Comparison of ENCODE assay signal across 20 cellular contexts in genomic region chr15:80576519-80577090, GRCh38.
DNase-seq lines count a peak whose midpoint lies in the region; ATAC-seq and TF ChIP-seq lines count a peak whose summit lies in the region.
"Had no signal": no experiment of that assay in that cellular context is flagged by ENCODE, and none has a peak within 500 bp of the region (broad histone marks: within the 10 kb centered on the region; RNA-seq: fewer than 3 reads in every experiment).

No MANE protein-coding gene starts in this region.

- no peak for TF ChIP-seq EP300 in ovary (IDR thresholded peaks at IDR 0.05)

- H3K36me3 Mint-ChIP-seq in endodermal cell (ENCODE audit: low read depth), result peaks cover 6% of the 10 kb centered on the region
- H3K36me3 Mint-ChIP-seq: CD4-positive, alpha-beta memory T cell had no signal

- no peak overlapping the region for H3K9ac ChIP-seq in endodermal cell (ENCODE audit: extremely low read depth, low read length, poor library complexity, severe bottlenecking)
- H3K9ac ChIP-seq: BLaER1 treated with 17β-estradiol and CSF1 and Interleukin-3, amounts not matched to agents 10 nM and 100 nM had no signal

- TF ChIP-seq POLR2A in spleen (IDR thresholded peaks at IDR 0.05), result no peak
- no peak for TF ChIP-seq POLR2A in ovary (IDR thresholded peaks at IDR 0.05)

- peaks cover 4% of the 10 kb centered on the region for H3K4me1 ChIP-seq in endodermal cell (ENCODE audit: control insufficient read depth, insufficient read depth, low read length)
- H3K4me1 ChIP-seq in spleen, result no peaks in the 10 kb centered on the region
- no peaks in the 10 kb centered on the region for H3K4me1 ChIP-seq in ovary (ENCODE audit: insufficient read depth)
- H3K4me1 ChIP-seq: BE2C had no signal

- no peaks in the 10 kb centered on the region for H3K9me3 Mint-ChIP-seq in endodermal cell
- H3K9me3 Mint-ChIP-seq: CD4-positive, alpha-beta memory T cell had no signal

- 94 to 97% methylated on average over 11 to 12 of the region's 12 CpGs for WGBS in endodermal cell (ENCODE audit: insufficient coverage in 1 of 2, insufficient read length in 1 of 2), 2 experiments
- 88 to 96% (median 93%) methylated on average over 12 of the region's 12 CpGs for WGBS in spleen, 5 donors
- WGBS in ovary, 3 donors, result 96 to 98% (median 96%) methylated on average over 12 of the region's 12 CpGs

- H3K9me3 ChIP-seq in endodermal cell (ENCODE audit: control insufficient read depth, low read length) (no peaks in the 10 kb centered on the region), spleen (no peaks in the 10 kb centered on the region), ovary (no peaks in the 10 kb centered on the region)
- H3K9me3 ChIP-seq: A549; BE2C; BLaER1 treated with 17β-estradiol and CSF1 and Interleukin-3, amounts not matched to agents 10 nM and 100 nM had no signal

- intact Hi-C loops in cardiac septum (cut with DNase I), result no loop called here
- intact Hi-C loops in Right ventricle myocardium inferior (cut with DNase I), result no loop called here
- intact Hi-C loops in spleen (cut with DNase I; ENCODE audit: low total_unique reads), result no loop called here
- intact Hi-C loops in ovary (cut with DNase I), result no loop called here

- DNase-seq in cardiac septum (ENCODE audit: low spot score) (peak; percentile 67), Right ventricle myocardium inferior (ENCODE audit: missing footprints) (no peak), endodermal cell (peak; percentile 26), spleen (peak; percentile 36), hepatic stellate cell (ENCODE audit: low spot score) (no peak), ovary (no peak)
- DNase-seq in activated CD4-positive, alpha-beta T cell treated with anti-CD3 and anti-CD28 coated beads, Interleukin-2, amount 50 U/mL, for 1 hour, result no peak
- DNase-seq: 8988T; ACHN; AML-193; BE2C; Calu3; CD4-positive, alpha-beta memory T cell; COR-L47; DMS153; DND-41; GOT3; HCEC 1CT had no signal

- no peak overlapping the region for H3K4me3 Mint-ChIP-seq in endodermal cell
- H3K4me3 Mint-ChIP-seq: CD4-positive, alpha-beta memory T cell had no signal

- no peaks in the 10 kb centered on the region for H3K27me3 ChIP-seq in endodermal cell (ENCODE audit: control insufficient read depth, insufficient read depth, low read length, poor library complexity, severe bottlenecking)
- no peaks in the 10 kb centered on the region for H3K27me3 ChIP-seq in spleen (replicated peaks in 1 of 7)
- H3K27me3 ChIP-seq in ovary, result no peaks in the 10 kb centered on the region
- H3K27me3 ChIP-seq: BE2C; BLaER1 treated with 17β-estradiol and CSF1 and Interleukin-3, amounts not matched to agents 10 nM and 100 nM had no signal

- H3K4me1 Mint-ChIP-seq in endodermal cell, result peaks cover 14% of the 10 kb centered on the region
- H3K4me1 Mint-ChIP-seq: CD4-positive, alpha-beta memory T cell had no signal

- no peak overlapping the region for H3K4me3 ChIP-seq in endodermal cell (ENCODE audit: low read length)
- H3K4me3 ChIP-seq in spleen, result no peak overlapping the region
- H3K4me3 ChIP-seq in ovary, result no peak overlapping the region
- H3K4me3 ChIP-seq: A549; BLaER1 treated with 17β-estradiol and CSF1 and Interleukin-3, amounts not matched to agents 10 nM and 100 nM had no signal

- H3K36me3 ChIP-seq in endodermal cell (ENCODE audit: control insufficient read depth, insufficient read depth, low read length) (no peaks in the 10 kb centered on the region), spleen (peaks cover 0 to 26% (median 0%) of the 10 kb centered on the region in 6 donors), ovary (no peaks in the 10 kb centered on the region)
- H3K36me3 ChIP-seq: BE2C had no signal

- H3K27ac ChIP-seq in endodermal cell (ENCODE audit: low read depth, low read length), result no peak overlapping the region
- H3K27ac ChIP-seq in spleen, result no peak overlapping the region
- H3K27ac ChIP-seq in ovary, result no peak overlapping the region
- H3K27ac ChIP-seq: A549 had no signal

- no peak overlapping the region for H3K27ac Mint-ChIP-seq in endodermal cell
- H3K27ac Mint-ChIP-seq: CD4-positive, alpha-beta memory T cell had no signal

- no peak for TF ChIP-seq CTCF in endodermal cell (conservative IDR thresholded peaks at IDR 0.05)
- no peak for TF ChIP-seq CTCF in spleen (IDR thresholded peaks at IDR 0.05 in 8 of 11, conservative IDR thresholded peaks at IDR 0.05 in 3 of 11)
- no peak for TF ChIP-seq CTCF in ovary (IDR thresholded peaks at IDR 0.05)

- H3K27me3 Mint-ChIP-seq in endodermal cell (ENCODE audit: insufficient read depth), result no peaks in the 10 kb centered on the region

- no peak for ATAC-seq in Right ventricle myocardium inferior
- ATAC-seq: A549 had no signal

Comparison
In these comparisons a context has a peak if more than half of its experiments do, and no peak if none do; other contexts are left out.
1. DNase-seq: peak in cardiac septum (single experiment), endodermal cell (single experiment) and spleen (single experiment); none in Right ventricle myocardium inferior (single experiment), activated CD4-positive, alpha-beta T cell treated with anti-CD3 and anti-CD28 coated beads, Interleukin-2, amount 50 U/mL, for 1 hour (single experiment), hepatic stellate cell (single experiment) and ovary (0 of 5).